In the genomic region with DNA sequence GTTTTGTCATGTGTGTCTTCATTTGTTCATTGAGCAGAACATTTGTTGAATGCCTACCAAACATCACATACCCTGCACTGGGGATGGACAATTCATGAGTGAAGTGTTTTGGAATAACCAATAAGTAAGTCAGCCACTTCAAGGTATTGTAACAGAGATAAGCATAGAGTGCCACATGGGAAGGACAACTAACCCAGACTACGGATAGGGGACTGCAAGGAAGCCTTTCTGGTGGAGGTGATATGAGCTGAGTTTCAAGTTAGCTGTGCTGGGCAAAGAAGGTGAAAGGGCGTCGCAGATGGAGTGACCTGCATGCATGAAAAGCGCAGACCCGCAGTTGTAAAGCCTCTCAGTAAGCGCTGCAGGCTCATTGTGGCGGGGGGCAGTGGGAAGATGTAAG, we compare ENCODE assay signal across 2 cellular contexts.
TF ChIP-seq lines count a peak whose summit lies in the region.

No MANE protein-coding gene starts in this region.

TF ChIP-seq in IMR-90, 13 proteins besides CTCF, POLR2A, EP300 and RAD21 (continued from another document):
- TF ChIP-seq NFE2L2 (IDR thresholded peaks at IDR 0.05; ENCODE audit: low read depth, low read length) = no peak
- no peak for TF ChIP-seq MXI1 (IDR thresholded peaks at IDR 0.05; ENCODE audit: borderline replicate concordance, low read depth, low read length)

TF ChIP-seq in WTC11, 78 proteins besides CTCF, POLR2A, EP300 and RAD21 (continued from another document):
- TF ChIP-seq, protein P1, sequence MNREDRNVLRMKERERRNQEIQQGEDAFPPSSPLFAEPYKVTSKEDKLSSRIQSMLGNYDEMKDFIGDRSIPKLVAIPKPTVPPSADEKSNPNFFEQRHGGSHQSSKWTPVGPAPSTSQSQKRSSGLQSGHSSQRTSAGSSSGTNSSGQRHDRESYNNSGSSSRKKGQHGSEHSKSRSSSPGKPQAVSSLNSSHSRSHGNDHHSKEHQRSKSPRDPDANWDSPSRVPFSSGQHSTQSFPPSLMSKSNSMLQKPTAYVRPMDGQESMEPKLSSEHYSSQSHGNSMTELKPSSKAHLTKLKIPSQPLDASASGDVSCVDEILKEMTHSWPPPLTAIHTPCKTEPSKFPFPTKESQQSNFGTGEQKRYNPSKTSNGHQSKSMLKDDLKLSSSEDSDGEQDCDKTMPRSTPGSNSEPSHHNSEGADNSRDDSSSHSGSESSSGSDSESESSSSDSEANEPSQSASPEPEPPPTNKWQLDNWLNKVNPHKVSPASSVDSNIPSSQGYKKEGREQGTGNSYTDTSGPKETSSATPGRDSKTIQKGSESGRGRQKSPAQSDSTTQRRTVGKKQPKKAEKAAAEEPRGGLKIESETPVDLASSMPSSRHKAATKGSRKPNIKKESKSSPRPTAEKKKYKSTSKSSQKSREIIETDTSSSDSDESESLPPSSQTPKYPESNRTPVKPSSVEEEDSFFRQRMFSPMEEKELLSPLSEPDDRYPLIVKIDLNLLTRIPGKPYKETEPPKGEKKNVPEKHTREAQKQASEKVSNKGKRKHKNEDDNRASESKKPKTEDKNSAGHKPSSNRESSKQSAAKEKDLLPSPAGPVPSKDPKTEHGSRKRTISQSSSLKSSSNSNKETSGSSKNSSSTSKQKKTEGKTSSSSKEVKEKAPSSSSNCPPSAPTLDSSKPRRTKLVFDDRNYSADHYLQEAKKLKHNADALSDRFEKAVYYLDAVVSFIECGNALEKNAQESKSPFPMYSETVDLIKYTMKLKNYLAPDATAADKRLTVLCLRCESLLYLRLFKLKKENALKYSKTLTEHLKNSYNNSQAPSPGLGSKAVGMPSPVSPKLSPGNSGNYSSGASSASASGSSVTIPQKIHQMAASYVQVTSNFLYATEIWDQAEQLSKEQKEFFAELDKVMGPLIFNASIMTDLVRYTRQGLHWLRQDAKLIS (CRISPR knock-in tag; IDR thresholded peaks at IDR 0.05; ENCODE audit: borderline replicate concordance) = no peak
- TF ChIP-seq NR2C2 (CRISPR knock-in tag; IDR thresholded peaks at IDR 0.05) (no peak), E2F5 (CRISPR knock-in tag; IDR thresholded peaks at IDR 0.05) (no peak), ESRRA (CRISPR knock-in tag; IDR thresholded peaks at IDR 0.05; ENCODE audit: borderline replicate concordance) (no peak), ZNF396 (CRISPR knock-in tag; IDR thresholded peaks at IDR 0.05; ENCODE audit: borderline replicate concordance) (no peak), GTF2I (CRISPR knock-in tag; conservative IDR thresholded peaks at IDR 0.05) (no peak), ZNF263 (CRISPR knock-in tag; IDR thresholded peaks at IDR 0.05; ENCODE audit: low read depth) (no peak), ELF4 (CRISPR knock-in tag; IDR thresholded peaks at IDR 0.05; ENCODE audit: low read depth) (no peak)
